In the genomic region with DNA sequence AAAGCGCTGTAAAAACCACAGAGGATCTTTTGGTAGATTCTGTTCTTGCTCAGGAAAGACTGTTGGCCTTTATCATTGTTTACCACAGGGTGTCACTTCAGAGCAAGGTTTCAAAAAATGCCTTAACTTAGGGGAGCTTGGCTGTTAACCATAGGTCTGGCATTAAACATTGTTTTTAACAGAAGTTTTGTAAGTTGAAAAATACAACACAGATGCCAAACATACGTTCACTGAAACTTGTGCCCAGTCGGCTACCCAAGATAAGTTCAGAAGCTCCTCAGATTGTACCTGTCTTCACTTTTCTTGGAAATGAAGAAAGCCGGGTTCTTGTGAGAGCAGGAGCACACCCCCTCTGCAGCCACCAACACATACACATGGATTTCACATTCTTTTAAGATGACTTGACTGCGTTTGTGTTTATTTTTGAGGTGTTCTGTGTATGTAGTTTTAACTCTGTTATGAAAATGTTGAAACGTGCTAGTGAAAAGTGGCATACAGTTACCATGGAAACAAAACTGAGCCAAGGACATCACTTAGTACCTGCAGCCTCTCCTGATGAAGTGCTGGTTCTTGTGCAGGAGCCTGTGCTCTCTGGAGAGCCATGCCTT, we compare ENCODE assay signal across 8 cellular contexts.
DNase-seq lines count a peak whose midpoint lies in the region; ATAC-seq and TF ChIP-seq lines count a peak whose summit lies in the region.

No MANE protein-coding gene starts in this region.

- H3K4me1 ChIP-seq in OCI-LY1 (ENCODE audit: insufficient read depth, low read length, severe bottlenecking) (no peaks in the 10 kb centered on the region), trophoblast cell (ENCODE audit: control insufficient read depth in 1 of 2, insufficient read depth in 2 of 2, low read length in 2 of 2) (no peaks in the 10 kb centered on the region)

- POLR2A ChIA-PET in AG04449 (lab: Yijun Ruan, JAX) = no interaction called here

- no peak overlapping the region for H2BK5ac ChIP-seq in trophoblast cell (ENCODE audit: low read depth, low read length, poor library complexity)

- H3K27ac ChIP-seq in OCI-LY1 (ENCODE audit: low read depth, low read length, poor library complexity, severe bottlenecking) = no peak overlapping the region
- H3K27ac ChIP-seq in trophoblast cell (ENCODE audit: low read depth, low read length) = no peak overlapping the region

- H3F3A ChIP-seq in OCI-LY1 (ENCODE audit: insufficient read depth, low read length) = no peaks in the 10 kb centered on the region

- no peaks in the 10 kb centered on the region for H3K9me2 ChIP-seq in OCI-LY1 (ENCODE audit: low read depth, low read length)

- TF ChIP-seq CTCF in AG04449 (IDR thresholded peaks at IDR 0.05; ENCODE audit: insufficient read depth, low read length, missing control alignments) = peak; percentile 55
- TF ChIP-seq CTCF in OCI-LY1 (IDR thresholded peaks at IDR 0.05; ENCODE audit: low read length) = peak; percentile 58
- peak; percentile 74 for TF ChIP-seq CTCF in epithelial cell of proximal tubule (conservative IDR thresholded peaks at IDR 0.05; ENCODE audit: low read depth, low read length)

- H4K12ac ChIP-seq in trophoblast cell (ENCODE audit: low read depth, low read length) = no peak overlapping the region

- no CpG with 5 or more reads among the region's 6 CpGs for WGBS in trophoblast cell (ENCODE audit: extremely low coverage, insufficient coverage, insufficient read length)

- H4K91ac ChIP-seq in trophoblast cell (ENCODE audit: low read depth, low read length) = no peak overlapping the region

- H2AFZ ChIP-seq in OCI-LY1 (ENCODE audit: low read length) (no peak overlapping the region), trophoblast cell (ENCODE audit: insufficient read depth, low read length, poor library complexity) (no peak overlapping the region)

- H4K8ac ChIP-seq in trophoblast cell (ENCODE audit: low read depth, low read length) = no peak overlapping the region

- no peak overlapping the region for H3K18ac ChIP-seq in trophoblast cell (ENCODE audit: low read length)

- no peaks in the 10 kb centered on the region for H3K79me1 ChIP-seq in trophoblast cell (ENCODE audit: low read length)

- no peak overlapping the region for H3K4ac ChIP-seq in trophoblast cell (ENCODE audit: low read depth, low read length)

- H2BK12ac ChIP-seq in trophoblast cell (ENCODE audit: low read length) = no peak overlapping the region

- H2AK5ac ChIP-seq in trophoblast cell (ENCODE audit: low read length) = no peak overlapping the region

- ATAC-seq in GM21576 (IDR thresholded peaks at IDR 0.05; ENCODE audit: unreplicated experiment) = peak; percentile 46
- ATAC-seq in HG02852 (IDR thresholded peaks at IDR 0.05; ENCODE audit: unreplicated experiment) = no peak
- no peak for ATAC-seq in GM18867 (IDR thresholded peaks at IDR 0.05; ENCODE audit: unreplicated experiment)

- H3K4me3 ChIP-seq in AG04449 (ENCODE audit: low read depth, low read length) (no peak overlapping the region), OCI-LY1 (ENCODE audit: low read depth, low read length, poor library complexity, severe bottlenecking) (no peak overlapping the region), epithelial cell of proximal tubule (ENCODE audit: low read depth, low read length) (no peak overlapping the region), trophoblast cell (ENCODE audit: low read depth, low read length) (no peak overlapping the region)

- H4K20me1 ChIP-seq in OCI-LY1 (ENCODE audit: insufficient read depth, low read length) = no peaks in the 10 kb centered on the region

- H2BK120ac ChIP-seq in trophoblast cell (ENCODE audit: insufficient read depth, low read length, poor library complexity) = no peak overlapping the region

- H3K9ac ChIP-seq in OCI-LY1 (ENCODE audit: low read length) = no peak overlapping the region
- no peak overlapping the region for H3K9ac ChIP-seq in trophoblast cell (ENCODE audit: low read length)

- H3K4me2 ChIP-seq in OCI-LY1 (ENCODE audit: low read length) (no peak overlapping the region), trophoblast cell (ENCODE audit: low read length) (no peak overlapping the region)

- H3K79me2 ChIP-seq in OCI-LY1 (ENCODE audit: insufficient read depth, low read length) (no peaks in the 10 kb centered on the region), trophoblast cell (ENCODE audit: control insufficient read depth, insufficient read depth, low read length, poor library complexity) (no peaks in the 10 kb centered on the region)

- no peak overlapping the region for H3K23ac ChIP-seq in trophoblast cell (ENCODE audit: low read length)

- CTCF ChIA-PET in AG04449 (lab: Yijun Ruan, JAX) = interaction anchor here (0.7 to 11.3 kb wide), 30 partner anchors 10 to 631 kb away, joined by 3 to 413 read pairs (median 4); a partner anchor contains a TSS

- no peak overlapping the region for H3K14ac ChIP-seq in trophoblast cell (ENCODE audit: low read length)

- H3K27me3 ChIP-seq in OCI-LY1 (ENCODE audit: insufficient read depth, low read length) = no peaks in the 10 kb centered on the region
- H3K27me3 ChIP-seq in trophoblast cell (ENCODE audit: insufficient read depth, low read length) = no peaks in the 10 kb centered on the region

- H3K9me3 ChIP-seq in OCI-LY1 (ENCODE audit: low read length) (no peaks in the 10 kb centered on the region), trophoblast cell (ENCODE audit: insufficient read depth, low read depth, low read length) (no peaks in the 10 kb centered on the region)

- DNase-seq in AG04449 (ENCODE audit: low read depth, low spot score) (peak; percentile 40), epithelial cell of proximal tubule (ENCODE audit: low read depth) (peak; percentile 3), trophoblast cell (peak; percentile 56 to 75), T1000 (lab: John Stamatoyannopoulos, UW) (no peak)

- H3K36me3 ChIP-seq in OCI-LY1 (ENCODE audit: insufficient read depth, low read length) = no peaks in the 10 kb centered on the region
- H3K36me3 ChIP-seq in trophoblast cell (ENCODE audit: control insufficient read depth in 1 of 2, insufficient read depth in 2 of 2, low read length in 2 of 2) = no peaks in the 10 kb centered on the region
